Comparison of ENCODE assay signal across 9 cellular contexts in genomic region chr1:61452354-61452990, GRCh38.
DNase-seq lines count a peak whose midpoint lies in the region; TF ChIP-seq lines count a peak whose summit lies in the region.
"Had no signal": no experiment of that assay in that cellular context is flagged by ENCODE, and none has a peak within 500 bp of the region (broad histone marks: within the 10 kb centered on the region; RNA-seq: fewer than 3 reads in every experiment).

No MANE protein-coding gene starts in this region.

- TF ChIP-seq POLR2A in suprapubic skin (IDR thresholded peaks at IDR 0.05): no peak

- peak overlapping the region; percentile 79 for H3K27ac ChIP-seq in brain microvascular endothelial cell
- H3K27ac ChIP-seq in suprapubic skin: peak overlapping the region; percentile 63
- H3K27ac ChIP-seq: 22Rv1 had no signal

- TF ChIP-seq CTCF in brain microvascular endothelial cell (IDR thresholded peaks at IDR 0.05; ENCODE audit: low read depth, low read length, missing control alignments) (no peak), suprapubic skin (IDR thresholded peaks at IDR 0.05) (no peak)

- no peaks in the 10 kb centered on the region for H3K9me3 Mint-ChIP-seq in activated T-helper 1 cell treated with anti-CD3 and anti-CD28 coated beads, Interleukin-12 subunit alpha, Interleukin-12 subunit beta, Interleukin-2, Interleukin-4 antibody, amounts not matched to agents 30 ng/mL and 10 ng/mL and 1 ng/mL, durations not matched to agents 14 hours and 24 hours and 36 hours

- DNase-seq in DMS53 (lab: John Stamatoyannopoulos, UW) (peak; percentile 69), DMS53 treated with DMSO at 0.1 percent for 48 hours (lab: John Stamatoyannopoulos, UW; ENCODE audit: unreplicated experiment) (no peak), brain microvascular endothelial cell (no peak), kidney tubule cell (ENCODE audit: low spot score) (peak; percentile 8), suprapubic skin (ENCODE audit: low spot score in 2 of 2) (no peak), putamen (ENCODE audit: low spot score) (no peak), KBM-7 (no peak)
- no peak for DNase-seq in activated T-helper 1 cell treated with anti-CD3 and anti-CD28 coated beads, Interleukin-12 subunit alpha, Interleukin-12 subunit beta, Interleukin-2, Interleukin-4 antibody, amounts not matched to agents 30 ng/mL and 10 ng/mL and 1 ng/mL, durations not matched to agents 14 hours and 24 hours and 36 hours (ENCODE audit: low spot score)

- no peak for TF ChIP-seq EP300 in suprapubic skin (IDR thresholded peaks at IDR 0.05)

- H3K36me3 ChIP-seq in brain microvascular endothelial cell (replicated peaks) (no peaks in the 10 kb centered on the region), suprapubic skin (peaks cover 10% of the 10 kb centered on the region)

- H3K27me3 ChIP-seq in brain microvascular endothelial cell (replicated peaks) (no peaks in the 10 kb centered on the region), suprapubic skin (no peaks in the 10 kb centered on the region)

- intact Hi-C loops in activated T-helper 1 cell treated with anti-CD3 and anti-CD28 coated beads, Interleukin-12 subunit alpha, Interleukin-12 subunit beta, Interleukin-2, Interleukin-4 antibody, amounts not matched to agents 30 ng/mL and 10 ng/mL and 1 ng/mL, durations not matched to agents 14 hours and 24 hours and 36 hours (cut with micrococcal nuclease): loop anchor here (2.0 to 10.0 kb wide), 4 partner anchors 135 to 400 kb away; no protein-coding TSS in a partner anchor

- H3K4me3 ChIP-seq in brain microvascular endothelial cell (ENCODE audit: low read depth, low read length) (no peak overlapping the region), suprapubic skin (no peak overlapping the region)

- H3K27ac Mint-ChIP-seq in activated T-helper 1 cell treated with anti-CD3 and anti-CD28 coated beads, Interleukin-12 subunit alpha, Interleukin-12 subunit beta, Interleukin-2, Interleukin-4 antibody, amounts not matched to agents 30 ng/mL and 10 ng/mL and 1 ng/mL, durations not matched to agents 14 hours and 24 hours and 36 hours: no peak overlapping the region

- H3K4me1 Mint-ChIP-seq in activated T-helper 1 cell treated with anti-CD3 and anti-CD28 coated beads, Interleukin-12 subunit alpha, Interleukin-12 subunit beta, Interleukin-2, Interleukin-4 antibody, amounts not matched to agents 30 ng/mL and 10 ng/mL and 1 ng/mL, durations not matched to agents 14 hours and 24 hours and 36 hours (ENCODE audit: low read depth): peaks cover 8% of the 10 kb centered on the region

- H3K36me3 Mint-ChIP-seq in activated T-helper 1 cell treated with anti-CD3 and anti-CD28 coated beads, Interleukin-12 subunit alpha, Interleukin-12 subunit beta, Interleukin-2, Interleukin-4 antibody, amounts not matched to agents 30 ng/mL and 10 ng/mL and 1 ng/mL, durations not matched to agents 14 hours and 24 hours and 36 hours (ENCODE audit: low read depth): no peaks in the 10 kb centered on the region

- in situ Hi-C loops in brain microvascular endothelial cell (cut with HindIII; ENCODE audit: low pct_ligation_motif_present, low sequenced_read_pairs) (no loop called here), KBM-7 (cut with MboI; ENCODE audit: low pct_unique_long_range_greater_than_20kb, low sequenced_read_pairs) (no loop called here)

- WGBS in suprapubic skin: 9% methylated on average over 4 of the region's 4 CpGs

- peaks cover 56% of the 10 kb centered on the region for H3K4me1 ChIP-seq in suprapubic skin

- H3K4me3 Mint-ChIP-seq in activated T-helper 1 cell treated with anti-CD3 and anti-CD28 coated beads, Interleukin-12 subunit alpha, Interleukin-12 subunit beta, Interleukin-2, Interleukin-4 antibody, amounts not matched to agents 30 ng/mL and 10 ng/mL and 1 ng/mL, durations not matched to agents 14 hours and 24 hours and 36 hours: no peak overlapping the region

- H3K27me3 Mint-ChIP-seq in activated T-helper 1 cell treated with anti-CD3 and anti-CD28 coated beads, Interleukin-12 subunit alpha, Interleukin-12 subunit beta, Interleukin-2, Interleukin-4 antibody, amounts not matched to agents 30 ng/mL and 10 ng/mL and 1 ng/mL, durations not matched to agents 14 hours and 24 hours and 36 hours (ENCODE audit: insufficient read depth): peaks cover 9% of the 10 kb centered on the region

- no peaks in the 10 kb centered on the region for H3K9me3 ChIP-seq in suprapubic skin

Comparison
In these comparisons a context has a peak if more than half of its experiments do, and no peak if none do; other contexts are left out.
1. DNase-seq: peak in DMS53 (single experiment) and kidney tubule cell (single experiment); none in DMS53 treated with DMSO at 0.1 percent for 48 hours (single experiment), brain microvascular endothelial cell (single experiment), suprapubic skin (0 of 2), putamen (single experiment), activated T-helper 1 cell treated with anti-CD3 and anti-CD28 coated beads, Interleukin-12 subunit alpha, Interleukin-12 subunit beta, Interleukin-2, Interleukin-4 antibody, amounts not matched to agents 30 ng/mL and 10 ng/mL and 1 ng/mL, durations not matched to agents 14 hours and 24 hours and 36 hours (single experiment) and KBM-7 (single experiment).